26 cellular contexts compared by ENCODE assay signal in the genomic region with DNA sequence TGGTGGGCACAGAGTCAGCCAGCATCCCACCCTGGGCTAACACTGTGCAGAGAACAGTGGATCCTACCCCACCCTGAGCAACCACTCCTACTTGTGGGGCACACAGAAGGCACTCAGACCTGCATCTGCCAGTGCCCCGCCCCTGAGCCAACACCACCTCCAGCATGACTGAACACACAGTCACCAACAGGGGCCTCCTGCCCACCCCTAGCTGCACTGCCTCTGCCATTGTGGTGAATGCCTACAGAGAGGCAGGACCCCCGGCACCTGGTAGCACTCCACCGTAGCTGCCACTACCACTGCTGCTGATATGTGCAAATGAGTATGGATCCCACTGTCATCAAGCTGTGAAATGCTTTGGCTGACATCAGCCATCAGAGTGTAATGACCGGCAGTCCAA.
"Had no signal": no experiment of that assay in that cellular context is flagged by ENCODE, and none has a peak within 500 bp of the region (broad histone marks: within the 10 kb centered on the region; RNA-seq: fewer than 3 reads in every experiment).

No MANE protein-coding gene starts in this region.

- DNase-seq: natural killer cell; occipital lobe; pancreas; psoas muscle; right lobe of liver; sigmoid colon; small intestine; stimulated activated CD4-positive, alpha-beta T cell treated with anti-CD3 and anti-CD28 coated beads, Interleukin-15, amount 100 ng/mL, for 24 hours; stimulated activated CD4-positive, alpha-beta T cell treated with anti-CD3 and anti-CD28 coated beads, Interleukin-2, amount 100 ng/mL, for 24 hours; stimulated activated CD4-positive, alpha-beta T cell treated with anti-CD3 and anti-CD28 coated beads, Interleukin-2, amount 100 ng/mL, for 48 hours; stimulated activated CD4-positive, alpha-beta T cell treated with anti-CD3 and anti-CD28 coated beads, Interleukin-4, amount 100 ng/mL, for 24 hours; stimulated activated naive B cell treated with anti-CD40 and anti-IgM and Interleukin-4, amounts not matched to agents 10 μg/mL and 1 μg/mL and 100 μg/mL, for 72 hours; stimulated activated naive CD4-positive, alpha-beta T cell treated with Interleukin-2 at 50 U/mL for 16 hours; stomach; thyroid gland; trophoblast cell; upper lobe of left lung had no signal

- H3K4me1 Mint-ChIP-seq: natural killer cell; nephron; neural progenitor cell; stimulated activated effector memory CD8-positive, alpha-beta T cell treated with anti-CD3 and anti-CD28 coated beads, Interleukin-12 subunit alpha, Interleukin-12 subunit beta, amount 100 ng/mL, for 72 hours; stimulated activated naive B cell treated with anti-CD40 and anti-IgM and Interleukin-4, amounts not matched to agents 10 μg/mL and 1 μg/mL and 100 μg/mL, for 72 hours had no signal

- H3K27ac Mint-ChIP-seq: natural killer cell; nephron; neural progenitor cell; progenitor cell of endocrine pancreas; stimulated activated effector memory CD8-positive, alpha-beta T cell treated with anti-CD3 and anti-CD28 coated beads, Interleukin-12 subunit alpha, Interleukin-12 subunit beta, amount 100 ng/mL, for 72 hours; stimulated activated naive B cell treated with anti-CD40 and anti-IgM and Interleukin-4, amounts not matched to agents 10 μg/mL and 1 μg/mL and 100 μg/mL, for 72 hours; stimulated activated naive CD8-positive, alpha-beta T cell treated with anti-CD3 and anti-CD28 coated beads, Interleukin-15, Interleukin-2, amounts not matched to agents 100 ng/mL and 50 ng/mL, for 24 hours had no signal

- H3K27ac ChIP-seq: neural progenitor cell, pancreas, psoas muscle, right lobe of liver, sigmoid colon, stomach, thoracic aorta, thyroid gland, tibial nerve, upper lobe of left lung, vagina had no signal

- H3K36me3 ChIP-seq: neural progenitor cell, pancreas, right lobe of liver, thoracic aorta, thyroid gland, tibial nerve, upper lobe of left lung, vagina had no signal

- H3K4me3 ChIP-seq: neural progenitor cell, pancreas, psoas muscle, right lobe of liver, sigmoid colon, stomach, thoracic aorta, thyroid gland, tibial nerve, upper lobe of left lung, vagina had no signal

- H3K27me3 ChIP-seq: neural progenitor cell, pancreas, right lobe of liver, sigmoid colon, stomach, thyroid gland, tibial nerve, upper lobe of left lung, vagina had no signal

- H3K36me3 Mint-ChIP-seq: natural killer cell; neural progenitor cell; stimulated activated effector memory CD8-positive, alpha-beta T cell treated with anti-CD3 and anti-CD28 coated beads, Interleukin-12 subunit alpha, Interleukin-12 subunit beta, amount 100 ng/mL, for 72 hours; stimulated activated naive B cell treated with anti-CD40 and anti-IgM and Interleukin-4, amounts not matched to agents 10 μg/mL and 1 μg/mL and 100 μg/mL, for 72 hours had no signal

- H3K4me1 ChIP-seq: neural progenitor cell, pancreas, psoas muscle, right lobe of liver, stomach, thyroid gland, tibial nerve, upper lobe of left lung, vagina had no signal

- H3K9me3 Mint-ChIP-seq: neural progenitor cell had no signal

- H3K9me3 ChIP-seq: pancreas, psoas muscle, right lobe of liver, sigmoid colon, thoracic aorta, thyroid gland, upper lobe of left lung, vagina had no signal

- FAIRE-seq: pancreas, small intestine, urothelium cell line had no signal

- H3K4me3 Mint-ChIP-seq: natural killer cell; nephron; neural progenitor cell; stimulated activated effector memory CD8-positive, alpha-beta T cell treated with anti-CD3 and anti-CD28 coated beads, Interleukin-12 subunit alpha, Interleukin-12 subunit beta, amount 100 ng/mL, for 72 hours; stimulated activated naive B cell treated with anti-CD40 and anti-IgM and Interleukin-4, amounts not matched to agents 10 μg/mL and 1 μg/mL and 100 μg/mL, for 72 hours; stimulated activated naive CD8-positive, alpha-beta T cell treated with anti-CD3 and anti-CD28 coated beads, Interleukin-15, Interleukin-2, amounts not matched to agents 100 ng/mL and 50 ng/mL, for 24 hours had no signal
